In genomic region chr5:59768204-59769040, GRCh38 we compare ENCODE assay signal across 1 cellular context.
TF ChIP-seq lines count a peak whose summit lies in the region.

No MANE protein-coding gene starts in this region.

TF ChIP-seq in GM23338, 12 proteins besides CTCF, POLR2A, EP300 and RAD21 (continued from another document):
- TF ChIP-seq ZNF462 (CRISPR knock-in tag; IDR thresholded peaks at IDR 0.05): no peak
- no peak for TF ChIP-seq POLR2AphosphoS5 (IDR thresholded peaks at IDR 0.05; ENCODE audit: low read depth)
- TF ChIP-seq REST (IDR thresholded peaks at IDR 0.05; ENCODE audit: unreplicated experiment): no peak
- TF ChIP-seq STAT1 (IDR thresholded peaks at IDR 0.05; ENCODE audit: unreplicated experiment): no peak
- no peak for TF ChIP-seq ZNF114 (CRISPR knock-in tag; IDR thresholded peaks at IDR 0.05)
